ENCODE assay signal across 1 cellular context in genomic region chr1:151326619-151327222, GRCh38.
TF ChIP-seq lines count a peak whose summit lies in the region.

No MANE protein-coding gene starts in this region.

TF ChIP-seq in GM23338, 12 proteins besides CTCF, POLR2A, EP300 and RAD21 (continued from another document):
- TF ChIP-seq ZNF462 (CRISPR knock-in tag; IDR thresholded peaks at IDR 0.05) = no peak
- TF ChIP-seq NANOG (IDR thresholded peaks at IDR 0.05; ENCODE audit: borderline replicate concordance) = no peak
- no peak for TF ChIP-seq CREB1 (CRISPR knock-in tag; IDR thresholded peaks at IDR 0.05; ENCODE audit: low read depth)
- no peak for TF ChIP-seq POLR2AphosphoS5 (IDR thresholded peaks at IDR 0.05; ENCODE audit: low read depth)
- no peak for TF ChIP-seq STAT1 (IDR thresholded peaks at IDR 0.05; ENCODE audit: unreplicated experiment)
- TF ChIP-seq ZNF114 (CRISPR knock-in tag; IDR thresholded peaks at IDR 0.05) = no peak
- no peak for TF ChIP-seq ZNF331 (CRISPR knock-in tag; IDR thresholded peaks at IDR 0.05; ENCODE audit: low read depth)
- no peak for TF ChIP-seq EZH2 (IDR thresholded peaks at IDR 0.05; ENCODE audit: low read depth, unreplicated experiment)
- no peak for TF ChIP-seq ETS1 (IDR thresholded peaks at IDR 0.05)
- TF ChIP-seq JUNB (IDR thresholded peaks at IDR 0.05; ENCODE audit: unreplicated experiment) = no peak
- no peak for TF ChIP-seq EZH2phosphoT487 (IDR thresholded peaks at IDR 0.05; ENCODE audit: unreplicated experiment)
